Comparison of ENCODE assay signal across 8 cellular contexts in the genomic region with DNA sequence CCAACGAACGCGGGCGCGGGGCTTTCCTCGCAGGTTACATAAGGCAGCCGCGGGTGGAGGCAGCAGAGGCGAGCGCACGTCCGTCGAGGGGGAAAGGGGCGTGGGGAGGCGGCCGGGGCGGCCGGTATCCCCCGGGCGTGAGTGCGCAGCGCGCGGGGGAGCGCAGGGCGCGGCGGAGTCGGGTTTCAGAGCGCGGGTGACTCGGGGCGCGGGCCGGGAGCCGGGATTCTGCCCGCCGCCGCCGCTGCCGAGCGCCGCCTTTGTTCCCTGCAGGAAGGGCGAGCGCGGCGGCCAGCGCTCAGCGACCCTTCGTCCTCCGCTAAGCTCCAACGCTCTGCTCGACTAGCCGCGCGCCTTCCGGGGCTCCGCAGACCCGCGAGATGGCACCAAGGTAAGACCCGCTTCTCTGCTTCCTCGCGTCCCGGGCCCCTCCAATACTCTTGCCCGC. TPM values are rescaled to one million over a fixed set of nuclear protein-coding genes. Genes with fewer than 3 reads are reported as not detected.
A peak's percentile ranks its signal among the peaks of the same experiment; 100 is the strongest.
DNase-seq lines count a peak whose midpoint lies in the region; ATAC-seq and TF ChIP-seq lines count a peak whose summit lies in the region.

COL15A1 (plus strand) TSS at position 226 of the 448 bp plus-strand sequence; CDS start at position 381, 155 bp downstream.

- H3K79me2 ChIP-seq in mesendoderm (ENCODE audit: control insufficient read depth, insufficient read depth, low read length), result no peaks in the 10 kb centered on the region

- no CpG with 5 or more reads among the region's 65 CpGs for WGBS in mesendoderm (ENCODE audit: extremely low coverage, insufficient coverage, low lambda C conversion rate)

- peaks cover 13% of the 10 kb centered on the region for H3K4me1 Mint-ChIP-seq in activated T-cell treated with anti-CD3 and anti-CD28 coated beads, Interleukin-2, amount 50 U/mL, for 4 hours (ENCODE audit: low read depth)
- H3K4me1 Mint-ChIP-seq in central memory CD8-positive, alpha-beta T cell, result peaks cover 4% of the 10 kb centered on the region
- no peaks in the 10 kb centered on the region for H3K4me1 Mint-ChIP-seq in type B pancreatic cell (ENCODE audit: unreplicated experiment)

- no peak within 1 kb of the TSS for H4K8ac ChIP-seq in mesendoderm (ENCODE audit: low read depth, low read length)

- H3K4me3 Mint-ChIP-seq in activated T-cell treated with anti-CD3 and anti-CD28 coated beads, Interleukin-2, amount 50 U/mL, for 4 hours, result peak within 1 kb of the TSS; percentile 29
- peak within 1 kb of the TSS; percentile 52 for H3K4me3 Mint-ChIP-seq in central memory CD8-positive, alpha-beta T cell
- peak within 1 kb of the TSS; percentile 88 for H3K4me3 Mint-ChIP-seq in type B pancreatic cell

- H2BK5ac ChIP-seq in mesendoderm (ENCODE audit: low read length), result no peak within 1 kb of the TSS

- H3K4me3 ChIP-seq in mesendoderm (ENCODE audit: low read length), result peak within 1 kb of the TSS; percentile 40

- peak within 1 kb of the TSS; percentile 31 for H3K9ac ChIP-seq in mesendoderm (ENCODE audit: low read length)

- no peaks in the 10 kb centered on the region for H3K9me3 Mint-ChIP-seq in activated T-cell treated with anti-CD3 and anti-CD28 coated beads, Interleukin-2, amount 50 U/mL, for 4 hours
- no peaks in the 10 kb centered on the region for H3K9me3 Mint-ChIP-seq in central memory CD8-positive, alpha-beta T cell
- no peaks in the 10 kb centered on the region for H3K9me3 Mint-ChIP-seq in type B pancreatic cell

- TF ChIP-seq CTCF in type B pancreatic cell (conservative IDR thresholded peaks at IDR 0.05), result no peak

- H3K36me3 Mint-ChIP-seq in activated T-cell treated with anti-CD3 and anti-CD28 coated beads, Interleukin-2, amount 50 U/mL, for 4 hours (ENCODE audit: insufficient read depth), result no peaks in the 10 kb centered on the region
- H3K36me3 Mint-ChIP-seq in central memory CD8-positive, alpha-beta T cell (ENCODE audit: insufficient read depth), result no peaks in the 10 kb centered on the region
- H3K36me3 Mint-ChIP-seq in type B pancreatic cell, result no peaks in the 10 kb centered on the region

- H3K4me1 ChIP-seq in mesendoderm (ENCODE audit: control insufficient read depth, low read depth, low read length), result no peaks in the 10 kb centered on the region

- H3K23ac ChIP-seq in mesendoderm (ENCODE audit: low read length), result peak within 1 kb of the TSS; percentile 86

- DNase-seq in activated T-cell treated with anti-CD3 and anti-CD28 coated beads, Interleukin-2, amount 50 U/mL, for 4 hours, result no peak
- DNase-seq in activated T-cell treated with anti-CD3 and anti-CD28 coated beads, Interleukin-2, amount 50 U/mL, for 48 hours, result no peak
- no peak for DNase-seq in central memory CD8-positive, alpha-beta T cell (ENCODE audit: low spot score in 2 of 2)
- peak; percentile 39 for DNase-seq in mesendoderm
- DNase-seq in type B pancreatic cell (ENCODE audit: extremely low spot score, unreplicated experiment), result no peak
- no peak for DNase-seq in activated gamma-delta T cell treated with Interleukin-2 at 50 U/mL for 16 hours
- DNase-seq in DMS153 treated with DMSO at 0.1 percent for 48 hours (lab: John Stamatoyannopoulos, UW; ENCODE audit: unreplicated experiment), result no peak

- H2BK120ac ChIP-seq in mesendoderm (ENCODE audit: low read depth, low read length), result no peak within 1 kb of the TSS

- no peak within 1 kb of the TSS for H3K27ac ChIP-seq in mesendoderm (ENCODE audit: low read depth, low read length)

- H3K27me3 Mint-ChIP-seq in activated T-cell treated with anti-CD3 and anti-CD28 coated beads, Interleukin-2, amount 50 U/mL, for 4 hours (ENCODE audit: low read depth), result peaks cover 74% of the 10 kb centered on the region
- peaks cover 94% of the 10 kb centered on the region for H3K27me3 Mint-ChIP-seq in central memory CD8-positive, alpha-beta T cell
- peaks cover 94% of the 10 kb centered on the region for H3K27me3 Mint-ChIP-seq in type B pancreatic cell

- no peaks in the 10 kb centered on the region for H3K36me3 ChIP-seq in mesendoderm (ENCODE audit: control insufficient read depth, insufficient read depth, low read length)

- peak within 1 kb of the TSS; percentile 77 for H3K56ac ChIP-seq in mesendoderm (ENCODE audit: low read length)

- H3K27me3 ChIP-seq in mesendoderm (ENCODE audit: insufficient read depth, low read length, poor library complexity), result peaks cover 28% of the 10 kb centered on the region

- H3K79me1 ChIP-seq in mesendoderm (ENCODE audit: low read length), result no peaks in the 10 kb centered on the region

- H3K4ac ChIP-seq in mesendoderm (ENCODE audit: low read depth, low read length), result no peak within 1 kb of the TSS

- peak; percentile 23 to 43 for ATAC-seq in activated T-cell treated with anti-CD3 and anti-CD28 coated beads, Interleukin-2, amount 50 U/mL, for 4 hours
- no peak for ATAC-seq in central memory CD8-positive, alpha-beta T cell (replicated peaks; ENCODE audit: extremely low read depth, poor library complexity, severe bottlenecking)
- no peak for ATAC-seq in GM21367 (IDR thresholded peaks at IDR 0.05; ENCODE audit: unreplicated experiment)

- H3K27ac Mint-ChIP-seq in central memory CD8-positive, alpha-beta T cell (ENCODE audit: low read depth), result no peak within 1 kb of the TSS
- H3K27ac Mint-ChIP-seq in type B pancreatic cell, result no peak within 1 kb of the TSS

- no peak within 1 kb of the TSS for H3K18ac ChIP-seq in mesendoderm (ENCODE audit: low read length)

- H2BK15ac ChIP-seq in mesendoderm (replicated peaks; ENCODE audit: low read depth), result no peak within 1 kb of the TSS

- no peak within 1 kb of the TSS for H2AK5ac ChIP-seq in mesendoderm (ENCODE audit: low read length)

- no peak within 1 kb of the TSS for H4K5ac ChIP-seq in mesendoderm (ENCODE audit: low read length)

- peak within 1 kb of the TSS; percentile 91 for H3K4me2 ChIP-seq in mesendoderm (ENCODE audit: low read length)

RNA-seq across cellular contexts. Expression of gene COL15A1, which starts in this region (rescaled TPM):
- under 1 TPM; 0.05 to 0.16 (median 0.10) TPM for total RNA-seq in activated T-cell treated with anti-CD3 and anti-CD28 coated beads, Interleukin-2, amount 50 U/mL, for 4 hours
- polyA plus RNA-seq in mesendoderm (2013, experiment 1 of 2), result 0.22 TPM
- 0.32 TPM for polyA plus RNA-seq in mesendoderm (2013, experiment 2 of 2)
- 0.12 and 0.68 TPM in 2 replicates for total RNA-seq in type B pancreatic cell (ENCODE audit: low replicate concordance)

Comparison
In these comparisons a context has a peak if more than half of its experiments do, and no peak if none do; other contexts are left out.
1. Peak in ATAC-seq in activated T-cell treated with anti-CD3 and anti-CD28 coated beads, Interleukin-2, amount 50 U/mL, for 4 hours; RNA of the gene not detected or under 1 TPM.
2. H3K4me3 Mint-ChIP-seq: peak in every context shown above with its lines; median percentile 88 in type B pancreatic cell; 52 in central memory CD8-positive, alpha-beta T cell; 29 in activated T-cell treated with anti-CD3 and anti-CD28 coated beads, Interleukin-2, amount 50 U/mL, for 4 hours.